ENCODE assay signal across 2 cellular contexts in the genomic region with DNA sequence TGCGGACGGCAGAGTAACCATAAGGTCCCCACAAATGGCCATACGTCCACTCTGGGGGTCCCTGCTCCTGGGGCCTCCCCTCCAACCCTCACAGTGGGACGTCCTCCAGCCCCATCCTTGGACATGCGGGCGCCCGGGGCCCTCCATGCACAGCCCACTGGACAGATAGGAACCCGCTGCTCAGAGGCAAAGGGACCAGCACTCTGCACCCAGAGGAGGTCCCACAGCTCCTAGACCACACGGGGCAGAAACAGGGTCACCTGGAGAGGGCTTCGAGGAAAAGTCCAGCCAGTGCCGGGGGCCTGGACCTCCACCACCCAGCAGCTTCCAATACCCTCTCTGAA.
TF ChIP-seq lines count a peak whose summit lies in the region.

No MANE protein-coding gene starts in this region.

TF ChIP-seq in HCT116, 20 proteins besides CTCF, POLR2A, EP300 and RAD21:
- TF ChIP-seq TCF7L2 (IDR thresholded peaks at IDR 0.05; ENCODE audit: borderline replicate concordance, extremely low read depth, insufficient read depth, insufficient read length) (no peak), YY1 (IDR thresholded peaks at IDR 0.05; ENCODE audit: extremely low read depth, insufficient replicate concordance, low read depth, low read length) (no peak), EZH2 (IDR thresholded peaks at IDR 0.05) (no peak), CBX3 (IDR thresholded peaks at IDR 0.05; ENCODE audit: low read depth) (no peak), ELF1 (IDR thresholded peaks at IDR 0.05; ENCODE audit: borderline replicate concordance, low read depth) (no peak), JUND (IDR thresholded peaks at IDR 0.05) (no peak), POLR2AphosphoS5 (IDR thresholded peaks at IDR 0.05; ENCODE audit: low read depth, low read length) (no peak), EGR1 (IDR thresholded peaks at IDR 0.05; ENCODE audit: low read depth) (no peak), FOSL1 (IDR thresholded peaks at IDR 0.05; ENCODE audit: low read depth) (no peak), SRF (IDR thresholded peaks at IDR 0.05; ENCODE audit: low read depth) (no peak), ZFX (IDR thresholded peaks at IDR 0.05) (no peak), ZNF274 (IDR thresholded peaks at IDR 0.05; ENCODE audit: low read depth, low read length) (no peak)
- TF ChIP-seq, protein P1, sequence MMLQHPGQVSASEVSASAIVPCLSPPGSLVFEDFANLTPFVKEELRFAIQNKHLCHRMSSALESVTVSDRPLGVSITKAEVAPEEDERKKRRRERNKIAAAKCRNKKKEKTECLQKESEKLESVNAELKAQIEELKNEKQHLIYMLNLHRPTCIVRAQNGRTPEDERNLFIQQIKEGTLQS (IDR thresholded peaks at IDR 0.05): no peak
- TF ChIP-seq, protein P2, sequence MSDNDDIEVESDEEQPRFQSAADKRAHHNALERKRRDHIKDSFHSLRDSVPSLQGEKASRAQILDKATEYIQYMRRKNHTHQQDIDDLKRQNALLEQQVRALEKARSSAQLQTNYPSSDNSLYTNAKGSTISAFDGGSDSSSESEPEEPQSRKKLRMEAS (IDR thresholded peaks at IDR 0.05): no peak

TF ChIP-seq in K562, 482 proteins besides CTCF, POLR2A, EP300 and RAD21:
- TF ChIP-seq POLR2G (IDR thresholded peaks at IDR 0.05; ENCODE audit: low read depth, low read length): peak; percentile 64
- TF ChIP-seq RHOXF2B (CRISPR knock-in tag; conservative IDR thresholded peaks at IDR 0.05): no peak
- no peak for TF ChIP-seq KDM2B (CRISPR knock-in tag; IDR thresholded peaks at IDR 0.05)
- peak; percentile 37 for TF ChIP-seq POLR2B (IDR thresholded peaks at IDR 0.05; ENCODE audit: low read depth, partially characterized antibody)
- TF ChIP-seq RBFOX2 (IDR thresholded peaks at IDR 0.05; ENCODE audit: low read depth, low read length): peak; percentile 24
- TF ChIP-seq, protein P3, sequence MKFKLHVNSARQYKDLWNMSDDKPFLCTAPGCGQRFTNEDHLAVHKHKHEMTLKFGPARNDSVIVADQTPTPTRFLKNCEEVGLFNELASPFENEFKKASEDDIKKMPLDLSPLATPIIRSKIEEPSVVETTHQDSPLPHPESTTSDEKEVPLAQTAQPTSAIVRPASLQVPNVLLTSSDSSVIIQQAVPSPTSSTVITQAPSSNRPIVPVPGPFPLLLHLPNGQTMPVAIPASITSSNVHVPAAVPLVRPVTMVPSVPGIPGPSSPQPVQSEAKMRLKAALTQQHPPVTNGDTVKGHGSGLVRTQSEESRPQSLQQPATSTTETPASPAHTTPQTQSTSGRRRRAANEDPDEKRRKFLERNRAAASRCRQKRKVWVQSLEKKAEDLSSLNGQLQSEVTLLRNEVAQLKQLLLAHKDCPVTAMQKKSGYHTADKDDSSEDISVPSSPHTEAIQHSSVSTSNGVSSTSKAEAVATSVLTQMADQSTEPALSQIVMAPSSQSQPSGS (CRISPR knock-in tag; IDR thresholded peaks at IDR 0.05): no peak
- TF ChIP-seq, protein P4, sequence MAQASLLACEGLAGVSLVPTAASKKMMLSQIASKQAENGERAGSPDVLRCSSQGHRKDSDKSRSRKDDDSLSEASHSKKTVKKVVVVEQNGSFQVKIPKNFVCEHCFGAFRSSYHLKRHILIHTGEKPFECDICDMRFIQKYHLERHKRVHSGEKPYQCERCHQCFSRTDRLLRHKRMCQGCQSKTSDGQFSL (CRISPR knock-in tag; IDR thresholded peaks at IDR 0.05): no peak; the same call in 1 of the 2 replicates
- TF ChIP-seq, protein P4 (tag; IDR thresholded peaks at IDR 0.05): no peak
- TF ChIP-seq FOXK2 (conservative IDR thresholded peaks at IDR 0.05 in 1 of 2, IDR thresholded peaks at IDR 0.05 in 1 of 2; ENCODE audit: low read depth in 2 of 2): peak in 1 of 2 experiments; percentile 80; a peak in 1 of 4 replicates
- TF ChIP-seq SAP30 (IDR thresholded peaks at IDR 0.05; ENCODE audit: borderline replicate concordance, insufficient read depth, low read depth, low read length, poor library complexity, severe bottlenecking): peak; percentile 36
- 0 out of 2 replicates have a peak, but pooled peaks have one; percentile 5 for TF ChIP-seq PTBP1 (IDR thresholded peaks at IDR 0.05; ENCODE audit: low read depth, low read length)
- TF ChIP-seq, protein P5, sequence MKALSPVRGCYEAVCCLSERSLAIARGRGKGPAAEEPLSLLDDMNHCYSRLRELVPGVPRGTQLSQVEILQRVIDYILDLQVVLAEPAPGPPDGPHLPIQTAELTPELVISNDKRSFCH (CRISPR knock-in tag; IDR thresholded peaks at IDR 0.05): no peak
- TF ChIP-seq, protein P5 (tag; IDR thresholded peaks at IDR 0.05): peak; percentile 19; the same call in 1 of the 2 replicates
- TF ChIP-seq ZFX (CRISPR knock-in tag; IDR thresholded peaks at IDR 0.05): peak; percentile 16; the same call in 1 of the 2 replicates
TF ChIP-seq in K562: peak in this region for 8.
